In genomic region chr1:222634180-222635013, GRCh38 we compare ENCODE assay signal across 8 cellular contexts. TPM values are rescaled to one million over a fixed set of nuclear protein-coding genes. Genes with fewer than 3 reads are reported as not detected.
DNase-seq lines count a peak whose midpoint lies in the region; ATAC-seq and TF ChIP-seq lines count a peak whose summit lies in the region.

No MANE protein-coding gene starts in this region.

- H3K4me3 Mint-ChIP-seq in Caco-2 (ENCODE audit: unreplicated experiment) = no peak overlapping the region
- peak overlapping the region; percentile 31 for H3K4me3 Mint-ChIP-seq in endothelial cell (ENCODE audit: unreplicated experiment)

- peak; percentile 84 for ATAC-seq in GM19463 (IDR thresholded peaks at IDR 0.05; ENCODE audit: unreplicated experiment)
- ATAC-seq in mucosa of descending colon = peak; percentile 88

- POLR2A ChIA-PET in Caco-2 (lab: Charles Lee) = interaction anchor here (0.6 to 1.0 kb wide), 3 partner anchors 9 to 45 kb away, joined by 3 to 5 read pairs (median 3); partner anchors contain the start of gene TAF1A

- H3K9me3 Mint-ChIP-seq in Caco-2 (ENCODE audit: unreplicated experiment) (no peaks in the 10 kb centered on the region), endothelial cell (ENCODE audit: unreplicated experiment) (no peaks in the 10 kb centered on the region)

- peaks cover 19% of the 10 kb centered on the region for H3K36me3 Mint-ChIP-seq in Caco-2 (ENCODE audit: insufficient read depth, unreplicated experiment)
- peaks cover 9% of the 10 kb centered on the region for H3K36me3 Mint-ChIP-seq in endothelial cell (ENCODE audit: low read depth, unreplicated experiment)

- H3K27me3 ChIP-seq in Caco-2 (replicated peaks; ENCODE audit: control insufficient read depth, insufficient read depth, low read length) (no peaks in the 10 kb centered on the region), tibial nerve (no peaks in the 10 kb centered on the region)

- H3K4me3 ChIP-seq in Caco-2 (ENCODE audit: low read depth, low read length) = no peak overlapping the region
- no peak overlapping the region for H3K4me3 ChIP-seq in mucosa of descending colon
- H3K4me3 ChIP-seq in tibial nerve = no peak overlapping the region

- H3K27ac Mint-ChIP-seq in Caco-2 (ENCODE audit: unreplicated experiment) (no peak overlapping the region), endothelial cell (ENCODE audit: unreplicated experiment) (no peak overlapping the region)

- TF ChIP-seq POLR2A in tibial nerve (IDR thresholded peaks at IDR 0.05) = no peak

- CTCF ChIA-PET in Caco-2 (lab: Charles Lee) = interaction anchor here (0.5 to 2.3 kb wide), 16 partner anchors 10 to 1760 kb away, joined by 3 to 29 read pairs (median 4); partner anchors contain the start of gene TAF1A

- H3K36me3 ChIP-seq in Caco-2 (ENCODE audit: control insufficient read depth, insufficient read depth, low read length) (no peaks in the 10 kb centered on the region; the same call in 1 of the 2 replicates), mucosa of descending colon (ENCODE audit: low read depth) (peaks cover 5% of the 10 kb centered on the region), tibial nerve (peaks cover 0 to 81% (median 4%) of the 10 kb centered on the region in 3 donors)

- H3K4me1 ChIP-seq in Caco-2 (no peaks in the 10 kb centered on the region), mucosa of descending colon (ENCODE audit: low read depth) (no peaks in the 10 kb centered on the region), tibial nerve (peaks cover 0 to 3% (median 0%) of the 10 kb centered on the region in 4 donors)

- no peaks in the 10 kb centered on the region for H3K4me1 Mint-ChIP-seq in Caco-2 (ENCODE audit: low read depth, unreplicated experiment)
- H3K4me1 Mint-ChIP-seq in endothelial cell (ENCODE audit: unreplicated experiment) = no peaks in the 10 kb centered on the region

- no TSS peak for BruUV-seq in Caco-2 (replicated peaks; lab: Mats Ljungman, UMichigan)

- no peak for TF ChIP-seq EP300 in tibial nerve (IDR thresholded peaks at IDR 0.05)

- DNase-seq in Caco-2 (peak; percentile 65 to 81), HK-2 (ENCODE audit: unreplicated experiment) (peak; percentile 53), NCI-H748 (lab: John Stamatoyannopoulos, UW; ENCODE audit: unreplicated experiment) (peak; percentile 78), endothelial cell (ENCODE audit: low spot score) (peak; percentile 72), mucosa of descending colon (peak in 1 of 3 donors; percentile 97), tibial nerve (ENCODE audit: low spot score in 2 of 2) (peak in 1 of 2 donors; percentile 96)
- peak; percentile 54 to 55 for DNase-seq in activated CD4-positive, alpha-beta T cell treated with anti-CD3 and anti-CD28 coated beads, Interleukin-2, amount 50 U/mL, for 4 hours

- H3K9me3 ChIP-seq in Caco-2 (no peaks in the 10 kb centered on the region), mucosa of descending colon (no peaks in the 10 kb centered on the region), tibial nerve (no peaks in the 10 kb centered on the region)

- H3K27ac ChIP-seq in tibial nerve = peak overlapping the region in 1 of 4 donors; percentile 1

- H3K27me3 Mint-ChIP-seq in Caco-2 (ENCODE audit: insufficient read depth, unreplicated experiment) = no peaks in the 10 kb centered on the region
- H3K27me3 Mint-ChIP-seq in endothelial cell (ENCODE audit: unreplicated experiment) = peaks cover 1% of the 10 kb centered on the region

- WGBS in tibial nerve, 2 donors = 33 to 42% methylated on average over 7 of the region's 7 CpGs

- TF ChIP-seq CTCF in Caco-2 (IDR thresholded peaks at IDR 0.05; ENCODE audit: insufficient read depth in 1 of 2, low read depth in 1 of 2, low read length in 1 of 2, severe bottlenecking in 1 of 2, unreplicated experiment in 1 of 2) (peak; percentile 75 to 84), endothelial cell (IDR thresholded peaks at IDR 0.05; ENCODE audit: unreplicated experiment) (peak; percentile 93), mucosa of descending colon (IDR thresholded peaks at IDR 0.05) (peak; percentile 73), tibial nerve (IDR thresholded peaks at IDR 0.05) (peak; percentile 78 to 94 (median 83))

- intact Hi-C loops in Caco-2 (cut with micrococcal nuclease; ENCODE audit: unreplicated experiment) (loop anchor here (1.0 kb wide), 1 partner anchor 169 kb away; no protein-coding TSS in a partner anchor), mucosa of descending colon (cut with DNase I, micrococcal nuclease) (loop anchor here in 1 of 2 donors (2.0 kb wide), 1 partner anchor 170 kb away; no protein-coding TSS in a partner anchor)

RNA-seq across cellular contexts. Expression of gene MIA3, which starts 16.5 kb away (rescaled TPM):
- 53.4 and 56.0 TPM in 2 replicates for total RNA-seq in Caco-2 (2022)
- total RNA-seq in endothelial cell (ENCODE audit: unreplicated experiment) = 48.5 TPM
- 10 to 100 TPM; 63.8 to 77.2 (median 71.9) TPM for total RNA-seq in mucosa of descending colon
- 10 to 100 TPM; 30.4 to 91.5 (median 61.0) TPM for total RNA-seq in tibial nerve

RNA-seq across cellular contexts. Expression of gene TAF1A, which starts 44.7 kb away (rescaled TPM):
- total RNA-seq in Caco-2 (2022) = 14.8 and 15.9 TPM in 2 replicates
- 6.6 TPM for total RNA-seq in endothelial cell (ENCODE audit: unreplicated experiment)
- total RNA-seq in mucosa of descending colon = 1 to 10 TPM; 4.7 to 6.6 (median 6.0) TPM
- 10 to 100 TPM in 1 of 4 donors, 1 to 10 TPM in 3; 3.9 to 14.4 (median 8.0) TPM for total RNA-seq in tibial nerve
